ENCODE assay signal across 1 cellular context in genomic region chr22:36028646-36029405, GRCh38.
TF ChIP-seq lines count a peak whose summit lies in the region.

TSS of gene RBFOX2 (minus strand) at chr22:36028824. CDS start at chr22:36028425, 399 bp downstream.

TF ChIP-seq in GM23338, 12 proteins besides CTCF, POLR2A, EP300 and RAD21 (continued from another document):
- TF ChIP-seq ZNF462 (CRISPR knock-in tag; IDR thresholded peaks at IDR 0.05), result no peak
- TF ChIP-seq, protein P1, sequence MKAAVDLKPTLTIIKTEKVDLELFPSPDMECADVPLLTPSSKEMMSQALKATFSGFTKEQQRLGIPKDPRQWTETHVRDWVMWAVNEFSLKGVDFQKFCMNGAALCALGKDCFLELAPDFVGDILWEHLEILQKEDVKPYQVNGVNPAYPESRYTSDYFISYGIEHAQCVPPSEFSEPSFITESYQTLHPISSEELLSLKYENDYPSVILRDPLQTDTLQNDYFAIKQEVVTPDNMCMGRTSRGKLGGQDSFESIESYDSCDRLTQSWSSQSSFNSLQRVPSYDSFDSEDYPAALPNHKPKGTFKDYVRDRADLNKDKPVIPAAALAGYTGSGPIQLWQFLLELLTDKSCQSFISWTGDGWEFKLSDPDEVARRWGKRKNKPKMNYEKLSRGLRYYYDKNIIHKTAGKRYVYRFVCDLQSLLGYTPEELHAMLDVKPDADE (IDR thresholded peaks at IDR 0.05), result 0 out of 2 replicates have a peak, but pooled peaks have one; percentile 15
- TF ChIP-seq POLR2AphosphoS5 (IDR thresholded peaks at IDR 0.05; ENCODE audit: low read depth), result peak; percentile 65
- TF ChIP-seq NANOG (IDR thresholded peaks at IDR 0.05; ENCODE audit: borderline replicate concordance), result no peak
- TF ChIP-seq, protein P2, sequence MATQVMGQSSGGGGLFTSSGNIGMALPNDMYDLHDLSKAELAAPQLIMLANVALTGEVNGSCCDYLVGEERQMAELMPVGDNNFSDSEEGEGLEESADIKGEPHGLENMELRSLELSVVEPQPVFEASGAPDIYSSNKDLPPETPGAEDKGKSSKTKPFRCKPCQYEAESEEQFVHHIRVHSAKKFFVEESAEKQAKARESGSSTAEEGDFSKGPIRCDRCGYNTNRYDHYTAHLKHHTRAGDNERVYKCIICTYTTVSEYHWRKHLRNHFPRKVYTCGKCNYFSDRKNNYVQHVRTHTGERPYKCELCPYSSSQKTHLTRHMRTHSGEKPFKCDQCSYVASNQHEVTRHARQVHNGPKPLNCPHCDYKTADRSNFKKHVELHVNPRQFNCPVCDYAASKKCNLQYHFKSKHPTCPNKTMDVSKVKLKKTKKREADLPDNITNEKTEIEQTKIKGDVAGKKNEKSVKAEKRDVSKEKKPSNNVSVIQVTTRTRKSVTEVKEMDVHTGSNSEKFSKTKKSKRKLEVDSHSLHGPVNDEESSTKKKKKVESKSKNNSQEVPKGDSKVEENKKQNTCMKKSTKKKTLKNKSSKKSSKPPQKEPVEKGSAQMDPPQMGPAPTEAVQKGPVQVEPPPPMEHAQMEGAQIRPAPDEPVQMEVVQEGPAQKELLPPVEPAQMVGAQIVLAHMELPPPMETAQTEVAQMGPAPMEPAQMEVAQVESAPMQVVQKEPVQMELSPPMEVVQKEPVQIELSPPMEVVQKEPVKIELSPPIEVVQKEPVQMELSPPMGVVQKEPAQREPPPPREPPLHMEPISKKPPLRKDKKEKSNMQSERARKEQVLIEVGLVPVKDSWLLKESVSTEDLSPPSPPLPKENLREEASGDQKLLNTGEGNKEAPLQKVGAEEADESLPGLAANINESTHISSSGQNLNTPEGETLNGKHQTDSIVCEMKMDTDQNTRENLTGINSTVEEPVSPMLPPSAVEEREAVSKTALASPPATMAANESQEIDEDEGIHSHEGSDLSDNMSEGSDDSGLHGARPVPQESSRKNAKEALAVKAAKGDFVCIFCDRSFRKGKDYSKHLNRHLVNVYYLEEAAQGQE (IDR thresholded peaks at IDR 0.05; ENCODE audit: unreplicated experiment), result no peak
- no peak for TF ChIP-seq EZH2 (IDR thresholded peaks at IDR 0.05; ENCODE audit: low read depth, unreplicated experiment)
- no peak for TF ChIP-seq EZH2phosphoT487 (IDR thresholded peaks at IDR 0.05; ENCODE audit: unreplicated experiment)
